ENCODE assay signal across 14 cellular contexts in genomic region chr4:147509386-147509785, GRCh38. TPM values are rescaled to one million over a fixed set of nuclear protein-coding genes. Genes with fewer than 3 reads are reported as not detected.
A peak's percentile ranks its signal among the peaks of the same experiment; 100 is the strongest.
DNase-seq lines count a peak whose midpoint lies in the region; TF ChIP-seq lines count a peak whose summit lies in the region.
"Had no signal": no experiment of that assay in that cellular context is flagged by ENCODE, and none has a peak within 500 bp of the region (broad histone marks: within the 10 kb centered on the region; RNA-seq: fewer than 3 reads in every experiment).

No MANE protein-coding gene starts in this region.

- no peak overlapping the region for H2BK120ac ChIP-seq in mesenchymal stem cell (ENCODE audit: low read depth, low read length)

- H4K8ac ChIP-seq in mesenchymal stem cell (ENCODE audit: low read length) = no peak overlapping the region

- H3K23ac ChIP-seq in mesenchymal stem cell (ENCODE audit: low read length in 2 of 2) = peak overlapping the region in 1 of 2 experiments; percentile 6

- no peaks in the 10 kb centered on the region for H3K27me3 ChIP-seq in mesenchymal stem cell (ENCODE audit: control insufficient read depth in 1 of 2, insufficient read depth in 1 of 2, low read length in 2 of 2)

- no peak overlapping the region for H3K9ac ChIP-seq in mesenchymal stem cell (ENCODE audit: low read length)

- WGBS in mesenchymal stem cell = 63% methylated on average over 1 of the region's 2 CpGs

- H3K9me3 ChIP-seq in mesenchymal stem cell (ENCODE audit: control insufficient read depth, low read length) = no peaks in the 10 kb centered on the region

- H3K14ac ChIP-seq in mesenchymal stem cell (ENCODE audit: low read length in 2 of 2) = no peak overlapping the region

- H3K36me3 ChIP-seq in mesenchymal stem cell (ENCODE audit: control insufficient read depth in 1 of 2, insufficient read depth in 2 of 2, low read depth in 1 of 2, low read length in 2 of 2) = no peaks in the 10 kb centered on the region

- no peak overlapping the region for H3K4me2 ChIP-seq in mesenchymal stem cell (ENCODE audit: low read length, poor library complexity, severe bottlenecking)

- H3K36me3 Mint-ChIP-seq in chondrocyte (ENCODE audit: low read depth) = peaks cover 22% of the 10 kb centered on the region
- H3K36me3 Mint-ChIP-seq: CD14-positive monocyte; CD8-positive, alpha-beta T cell had no signal

- H3K27me3 Mint-ChIP-seq in chondrocyte (ENCODE audit: low read depth) = no peaks in the 10 kb centered on the region

- H2BK5ac ChIP-seq in mesenchymal stem cell (ENCODE audit: low read depth, low read length, poor library complexity, severe bottlenecking) = no peak overlapping the region

- no peak overlapping the region for H2AK5ac ChIP-seq in mesenchymal stem cell (ENCODE audit: low read length, severe bottlenecking)

- H3K27ac ChIP-seq in mesenchymal stem cell (ENCODE audit: low read length, poor library complexity, severe bottlenecking) = peak overlapping the region; percentile 1

- H4K91ac ChIP-seq in mesenchymal stem cell (ENCODE audit: low read length) = no peak overlapping the region

- H3K4me1 Mint-ChIP-seq in chondrocyte (ENCODE audit: low read depth) = peaks cover 50% of the 10 kb centered on the region
- H3K4me1 Mint-ChIP-seq: CD14-positive monocyte had no signal

- H3K4me1 ChIP-seq in mesenchymal stem cell (ENCODE audit: control insufficient read depth, insufficient read depth, low read depth, low read length) = no peaks in the 10 kb centered on the region

- peak overlapping the region; percentile 54 for H3K27ac Mint-ChIP-seq in chondrocyte (ENCODE audit: unreplicated experiment)
- H3K27ac Mint-ChIP-seq: CD14-positive monocyte; CD8-positive, alpha-beta T cell had no signal

- no peak overlapping the region for H2AFZ ChIP-seq in mesenchymal stem cell (ENCODE audit: low read depth, low read length)

- H3K4me3 Mint-ChIP-seq in chondrocyte (ENCODE audit: unreplicated experiment) = no peak overlapping the region
- H3K4me3 Mint-ChIP-seq: CD14-positive monocyte; CD8-positive, alpha-beta T cell had no signal

- no peaks in the 10 kb centered on the region for H3K9me3 Mint-ChIP-seq in chondrocyte (ENCODE audit: low read depth)
- H3K9me3 Mint-ChIP-seq: CD8-positive, alpha-beta T cell had no signal

- no peak overlapping the region for H3K4me3 ChIP-seq in mesenchymal stem cell (ENCODE audit: insufficient read depth in 1 of 2, low read depth in 1 of 2, low read length in 2 of 2)

- no peak for TF ChIP-seq CTCF in chondrocyte (IDR thresholded peaks at IDR 0.05)

- H3K79me1 ChIP-seq in mesenchymal stem cell (replicated peaks; ENCODE audit: low read length, poor library complexity, severe bottlenecking) = peaks cover 2% of the 10 kb centered on the region

- H3K4ac ChIP-seq in mesenchymal stem cell (ENCODE audit: low read depth in 1 of 2, low read length in 2 of 2) = no peak overlapping the region

- H3K18ac ChIP-seq in mesenchymal stem cell (ENCODE audit: low read depth in 1 of 2, low read length in 2 of 2) = no peak overlapping the region

- H2BK12ac ChIP-seq in mesenchymal stem cell (ENCODE audit: low read length in 2 of 2) = no peak overlapping the region

- DNase-seq in LHCN-M2 (ENCODE audit: low read depth) = peak; percentile 87
- DNase-seq in chondrocyte (ENCODE audit: low spot score) = no peak
- no peak for DNase-seq in mesenchymal stem cell
- DNase-seq in smooth muscle cell of the brain vasculature (ENCODE audit: low read depth, low spot score) = peak; percentile 46
- DNase-seq in SIG-M5 treated with dmso at 0.1 percent for 504 hours (lab: John Stamatoyannopoulos, UW; ENCODE audit: unreplicated experiment) = no peak
- no peak for DNase-seq in middle frontal gyrus (ENCODE audit: extremely low spot score, low spot score)
- DNase-seq in stimulated activated CD4-positive, alpha-beta T cell treated with anti-CD3 and anti-CD28 coated beads, Interleukin-4, amount 100 ng/mL, for 24 hours = no peak
- DNase-seq: CD8-positive, alpha-beta T cell; COR-L47; DMS153; DND-41; GDM1; HCEC 1CT had no signal

- H2BK15ac ChIP-seq in mesenchymal stem cell (ENCODE audit: low read depth, poor library complexity, severe bottlenecking) = no peak overlapping the region

RNA-seq across cellular contexts. Expression of gene EDNRA, which starts 28.5 kb away (rescaled TPM):
- total RNA-seq in LHCN-M2 (2014; rRNA removed) (36.5 and 39.5 TPM in 2 replicates), chondrocyte (58.3 to 136 TPM (median 135 TPM) in 3 replicates)
- polyA plus RNA-seq in LHCN-M2 (2012) = 5.4 TPM
- 29.0 TPM for polyA plus RNA-seq in mesenchymal stem cell (2013, experiment 1 of 2)
- 32.5 TPM for polyA plus RNA-seq in mesenchymal stem cell (2013, experiment 2 of 2)
- total RNA-seq: CD8-positive, alpha-beta T cell had no signal
- polyA plus RNA-seq: CD14-positive monocyte had no signal

Comparison
In these comparisons a context has a peak if more than half of its experiments do, and no peak if none do; other contexts are left out.
1. DNase-seq: peak in LHCN-M2 (single experiment) and smooth muscle cell of the brain vasculature (single experiment); none in chondrocyte (single experiment), mesenchymal stem cell (single experiment), SIG-M5 treated with dmso at 0.1 percent for 504 hours (single experiment), middle frontal gyrus (single experiment) and stimulated activated CD4-positive, alpha-beta T cell treated with anti-CD3 and anti-CD28 coated beads, Interleukin-4, amount 100 ng/mL, for 24 hours (single experiment).